In the genomic region with DNA sequence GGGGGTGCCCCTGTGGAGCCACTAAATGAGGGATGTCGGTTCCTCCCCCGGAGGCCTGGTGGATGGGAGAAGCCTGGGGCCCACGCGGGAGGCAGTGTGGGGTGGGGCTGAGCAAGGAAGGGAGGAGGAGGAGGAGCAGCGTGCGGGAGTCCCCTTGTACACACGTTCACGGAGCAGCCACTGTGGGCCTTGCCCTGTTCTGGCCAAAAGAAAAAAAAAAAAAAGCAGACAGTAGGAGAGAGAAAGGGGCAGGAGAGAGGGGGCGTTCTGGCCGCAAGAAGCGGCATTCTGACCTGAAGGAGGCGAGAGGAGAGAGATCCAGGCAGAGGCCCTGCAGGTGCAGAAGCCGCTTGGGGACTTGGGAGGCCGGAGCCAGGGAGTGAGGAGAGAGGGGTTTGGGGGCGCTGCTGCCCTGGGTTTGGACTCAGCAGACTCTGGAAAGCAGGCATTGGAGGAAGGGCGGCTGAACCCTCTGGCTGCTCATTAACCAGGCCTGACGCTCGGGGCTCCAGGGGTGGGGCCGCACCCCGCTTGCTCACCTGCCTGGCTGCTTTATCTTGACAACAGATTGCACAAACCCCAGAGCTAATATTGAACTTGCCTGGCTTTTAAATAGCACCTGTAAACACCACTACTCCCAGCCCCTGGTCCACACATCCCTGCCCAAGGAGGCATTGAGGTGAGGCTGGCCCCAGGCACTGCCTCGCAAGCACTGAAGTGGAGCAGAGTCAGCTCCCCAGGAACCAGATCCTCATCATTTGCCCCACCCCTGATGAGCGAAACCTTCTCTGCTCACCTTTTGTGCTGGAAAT, we compare ENCODE assay signal across 10 cellular contexts.
A peak's percentile ranks its signal among the peaks of the same experiment; 100 is the strongest.
DNase-seq lines count a peak whose midpoint lies in the region; ATAC-seq, FAIRE-seq and TF ChIP-seq lines count a peak whose summit lies in the region.
"Had no signal": no experiment of that assay in that cellular context is flagged by ENCODE, and none has a peak within 500 bp of the region (broad histone marks: within the 10 kb centered on the region; RNA-seq: fewer than 3 reads in every experiment).

No MANE protein-coding gene starts in this region.

- FAIRE-seq in D721Med (lab: Jason Lieb, UNC): no peak
- FAIRE-seq: GM18507 had no signal

- no peak for TF ChIP-seq CTCF in D721Med (IDR thresholded peaks at IDR 0.05; ENCODE audit: insufficient read depth, missing control alignments)

- DNase-seq in activated CD4-positive, CD25-positive, alpha-beta regulatory T cell treated with anti-CD3 and anti-CD28 coated beads, Interleukin-2, amount 50 U/mL, for 72 hours: peak; percentile 28
- peak; percentile 39 to 69 for DNase-seq in NCI-H526 (lab: John Stamatoyannopoulos, UW)
- DNase-seq in glomerular visceral epithelial cell (ENCODE audit: extremely low spot score): peak; percentile 12
- DNase-seq in retina: peak; percentile 81
- no peak for DNase-seq in D721Med (ENCODE audit: insufficient read length, low spot score)
- DNase-seq in activated gamma-delta T cell (lab: John Stamatoyannopoulos, UW): no peak
- DNase-seq in KBM-7: no peak
- DNase-seq: esophagus squamous epithelium had no signal

- in situ Hi-C loops in KBM-7 (cut with MboI; ENCODE audit: low pct_unique_long_range_greater_than_20kb, low sequenced_read_pairs): no loop called here

- ATAC-seq in activated CD4-positive, CD25-positive, alpha-beta regulatory T cell treated with anti-CD3 and anti-CD28 coated beads, Interleukin-2, amount 50 U/mL, for 24 hours: no peak

Comparison
In these comparisons a context has a peak if more than half of its experiments do, and no peak if none do; other contexts are left out.
1. DNase-seq: peak in activated CD4-positive, CD25-positive, alpha-beta regulatory T cell treated with anti-CD3 and anti-CD28 coated beads, Interleukin-2, amount 50 U/mL, for 72 hours (single experiment), NCI-H526 (2 of 2), glomerular visceral epithelial cell (single experiment) and retina (single experiment); none in D721Med (single experiment), activated gamma-delta T cell (single experiment) and KBM-7 (single experiment).